In the genomic region with DNA sequence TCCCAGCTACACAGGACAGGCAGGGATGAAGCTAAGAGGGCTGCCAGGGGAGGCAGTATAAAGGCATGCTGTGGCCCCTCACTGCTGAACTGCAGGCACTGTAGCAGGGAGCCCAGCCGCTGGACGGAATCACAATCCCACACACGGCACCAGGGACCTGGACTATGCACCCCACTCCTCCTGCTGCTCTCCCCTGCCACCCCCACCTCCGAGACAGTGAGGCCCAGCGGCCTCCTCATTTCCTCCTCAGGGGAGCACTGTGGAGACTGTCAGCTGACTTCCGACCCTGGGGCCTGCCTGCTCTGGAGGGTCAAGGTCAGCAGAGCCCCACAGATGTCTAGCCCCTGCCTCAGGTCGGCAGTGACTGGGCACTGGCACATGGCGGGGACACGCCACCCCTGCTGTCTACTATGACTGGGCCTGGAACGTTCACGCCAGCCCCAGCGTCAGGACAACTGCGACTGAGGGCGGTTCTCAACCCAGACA, we compare ENCODE assay signal across 13 cellular contexts.
DNase-seq lines count a peak whose midpoint lies in the region; ATAC-seq and TF ChIP-seq lines count a peak whose summit lies in the region.
"Had no signal": no experiment of that assay in that cellular context is flagged by ENCODE, and none has a peak within 500 bp of the region (broad histone marks: within the 10 kb centered on the region; RNA-seq: fewer than 3 reads in every experiment).

No MANE protein-coding gene starts in this region.

- H3K27me3 ChIP-seq in CD8-positive, alpha-beta T cell (ENCODE audit: insufficient read depth, low read length): no peaks in the 10 kb centered on the region
- H3K27me3 ChIP-seq in HUES64 (ENCODE audit: insufficient read depth, low read length) (no peaks in the 10 kb centered on the region), dorsolateral prefrontal cortex (no peaks in the 10 kb centered on the region), psoas muscle (ENCODE audit: insufficient read depth in 3 of 3, low read length in 2 of 3) (no peaks in the 10 kb centered on the region)

- H3K36me3 ChIP-seq in CD8-positive, alpha-beta T cell (ENCODE audit: insufficient read depth, low read length): no peaks in the 10 kb centered on the region
- no peaks in the 10 kb centered on the region for H3K36me3 ChIP-seq in HUES64 (ENCODE audit: insufficient read depth, low read length)
- H3K36me3 ChIP-seq in psoas muscle (ENCODE audit: insufficient read depth in 1 of 2, low read depth in 1 of 2): no peaks in the 10 kb centered on the region

- peak overlapping the region; percentile 3 for H3K4me3 ChIP-seq in CD8-positive, alpha-beta T cell (ENCODE audit: low read depth, low read length)
- H3K4me3 ChIP-seq in HUES64 (ENCODE audit: low read length): no peak overlapping the region
- H3K4me3 ChIP-seq in dorsolateral prefrontal cortex: no peak overlapping the region
- no peak overlapping the region for H3K4me3 ChIP-seq in psoas muscle

- peaks cover 94% of the 10 kb centered on the region for H3K4me1 ChIP-seq in CD8-positive, alpha-beta T cell (ENCODE audit: insufficient read depth, low read length)
- H3K4me1 ChIP-seq in HUES64 (ENCODE audit: insufficient read depth, low read length): peaks cover 10% of the 10 kb centered on the region
- peaks cover 73% of the 10 kb centered on the region for H3K4me1 ChIP-seq in psoas muscle

- peak overlapping the region; percentile 65 for H3K27ac ChIP-seq in CD8-positive, alpha-beta T cell (ENCODE audit: low read depth, low read length)
- peak overlapping the region; percentile 66 for H3K27ac ChIP-seq in HUES64 (ENCODE audit: low read depth, low read length)
- peak overlapping the region; percentile 36 to 99 (median 95) for H3K27ac ChIP-seq in dorsolateral prefrontal cortex
- peak overlapping the region; percentile 84 for H3K27ac ChIP-seq in psoas muscle

- H3K9ac ChIP-seq in HUES64 (ENCODE audit: low read depth, low read length): no peak overlapping the region
- H3K9ac ChIP-seq: SK-N-SH had no signal

- peaks cover 6% of the 10 kb centered on the region for H3K36me3 Mint-ChIP-seq in CD8-positive, alpha-beta T cell
- H3K36me3 Mint-ChIP-seq: mesothelial cell of epicardium had no signal

- H3K9me3 Mint-ChIP-seq in CD8-positive, alpha-beta T cell: no peaks in the 10 kb centered on the region
- H3K9me3 Mint-ChIP-seq: mesothelial cell of epicardium had no signal

- ATAC-seq in CD8-positive, alpha-beta T cell: peak; percentile 15
- no peak for ATAC-seq in psoas muscle
- ATAC-seq in HG02840 (IDR thresholded peaks at IDR 0.05; ENCODE audit: low FRiP score, unreplicated experiment): no peak
- ATAC-seq: sciatic nerve had no signal

- peak overlapping the region; percentile 94 for H3K27ac Mint-ChIP-seq in CD8-positive, alpha-beta T cell

- peak overlapping the region; percentile 62 for H3K4me3 Mint-ChIP-seq in CD8-positive, alpha-beta T cell
- H3K4me3 Mint-ChIP-seq: mesothelial cell of epicardium had no signal

- intact Hi-C loops in CD8-positive, alpha-beta T cell (cut with DNase I, micrococcal nuclease): loop anchor here (2.0 to 5.0 kb wide), 3 partner anchors 27 to 67 kb away; no protein-coding TSS in a partner anchor
- intact Hi-C loops in dorsolateral prefrontal cortex (cut with DNase I): no loop called here
- intact Hi-C loops in psoas muscle (cut with DNase I): no loop called here

- no peak for DNase-seq in CD8-positive, alpha-beta T cell
- DNase-seq in dorsolateral prefrontal cortex (no peak), psoas muscle (no peak), COLO829 (ENCODE audit: low spot score) (no peak), midbrain (lab: John Stamatoyannopoulos, UW) (no peak), amygdala (lab: John Stamatoyannopoulos, UW) (no peak)
- DNase-seq: anterior cingulate cortex, NCI-H526, SK-N-SH had no signal

- peaks cover 94% of the 10 kb centered on the region for H3K4me1 Mint-ChIP-seq in CD8-positive, alpha-beta T cell (ENCODE audit: low read depth)

- POLR2A ChIA-PET in CD8-positive, alpha-beta T cell (lab: Charles Lee): interaction anchor here (0.7 to 6.6 kb wide), 7 partner anchors 20 to 90 kb away, joined by 3 to 52 read pairs (median 4); no protein-coding TSS in a partner anchor

- H3K27me3 Mint-ChIP-seq in CD8-positive, alpha-beta T cell (ENCODE audit: low read depth): no peaks in the 10 kb centered on the region

- CTCF ChIA-PET in CD8-positive, alpha-beta T cell (lab: Charles Lee): interaction anchor here (1.1 kb wide), 2 partner anchors 11 to 15 kb away, joined by 3 read pairs; no protein-coding TSS in a partner anchor

- no peaks in the 10 kb centered on the region for H3K9me3 ChIP-seq in CD8-positive, alpha-beta T cell (ENCODE audit: low read length)
- H3K9me3 ChIP-seq in HUES64 (ENCODE audit: insufficient read depth, low read depth, low read length) (no peaks in the 10 kb centered on the region), psoas muscle (no peaks in the 10 kb centered on the region)
- H3K9me3 ChIP-seq: SK-N-SH had no signal

- no peak for TF ChIP-seq CTCF in CD8-positive, alpha-beta T cell (IDR thresholded peaks at IDR 0.05)
- TF ChIP-seq CTCF in dorsolateral prefrontal cortex (IDR thresholded peaks at IDR 0.05 in 54 of 56, conservative IDR thresholded peaks at IDR 0.05 in 2 of 56; ENCODE audit: low read depth in 1 of 56, partially characterized antibody in 56 of 56) (no peak), psoas muscle (IDR thresholded peaks at IDR 0.05) (no peak)

- 92% methylated on average over 14 of the region's 14 CpGs for WGBS in HUES64
- 79 to 85% (median 82%) methylated on average over 12 to 14 of the region's 14 CpGs for WGBS in psoas muscle, 3 donors

Comparison
In these comparisons a context has a peak if more than half of its experiments do, and no peak if none do; other contexts are left out.
1. intact Hi-C loops: an anchor here in CD8-positive, alpha-beta T cell (2.0 to 5.0 kb wide); none called in dorsolateral prefrontal cortex and psoas muscle.